In genomic region chr1:111755321-111756123, GRCh38 we compare ENCODE assay signal across 8 cellular contexts. TPM values are rescaled to one million over a fixed set of nuclear protein-coding genes. Genes with fewer than 3 reads are reported as not detected.
DNase-seq lines count a peak whose midpoint lies in the region; ATAC-seq, FAIRE-seq and TF ChIP-seq lines count a peak whose summit lies in the region.

TSS of gene DDX20 (plus strand) at chr1:111755901. CDS start at chr1:111755925, 24 bp downstream.

- H3K18ac ChIP-seq in H1 (ENCODE audit: extremely low read depth, low read length), result peak within 1 kb of the TSS; percentile 97

- peak; percentile 65 to 66 for TF ChIP-seq RAD21 in H1 (IDR thresholded peaks at IDR 0.05 in 1 of 2, conservative IDR thresholded peaks at IDR 0.05 in 1 of 2; ENCODE audit: low read depth in 2 of 2, low read length in 2 of 2)

- peaks cover 2% of the 10 kb centered on the region; the same call in 1 of the 2 replicates for H3K79me1 ChIP-seq in H1 (ENCODE audit: low read depth, low read length)

- 0 out of 2 replicates have a peak, but pooled peaks cover 2% of the 10 kb centered on the region for H3K23me2 ChIP-seq in H1 (ENCODE audit: low read depth, low read length)

- peaks cover 1 to 26% (median 4%) of the 10 kb centered on the region in 4 experiments; a peak in 6 of 8 replicates for H3K36me3 ChIP-seq in H1 (ENCODE audit: control insufficient read depth in 2 of 4, insufficient read depth in 4 of 4, low read length in 3 of 4)

- POLR2A ChIA-PET in H1 (lab: Charles Lee; ENCODE audit: partially characterized antibody), result interaction anchor here (0.7 to 4.3 kb wide), 14 partner anchors 9 to 51 kb away, joined by 3 to 47 read pairs (median 5); partner anchors contain the start of gene INKA2

- no peaks in the 10 kb centered on the region for H3K27me3 ChIP-seq in H1 (replicated peaks in 1 of 4; ENCODE audit: control insufficient read depth in 3 of 4, extremely low read depth in 1 of 4, insufficient read depth in 3 of 4, low read length in 3 of 4)

- H4K5ac ChIP-seq in H1 (ENCODE audit: insufficient read length, low read depth, low read length), result peak within 1 kb of the TSS; percentile 97

- peak within 1 kb of the TSS; percentile 85 to 97 (median 96) for H3K9ac ChIP-seq in H1 (replicated peaks in 1 of 4; ENCODE audit: extremely low read depth in 1 of 4, low read depth in 3 of 4, low read length in 3 of 4)

- peak within 1 kb of the TSS; percentile 91 to 92 for H3K4me2 ChIP-seq in H1 (ENCODE audit: insufficient read depth in 1 of 2, low read depth in 2 of 2, low read length in 2 of 2)

- no peaks in the 10 kb centered on the region for H3K9me3 ChIP-seq in H1 (ENCODE audit: insufficient read depth in 2 of 2, low read depth in 1 of 2, low read length in 1 of 2)

- no peak within 1 kb of the TSS; the same call in 1 of the 2 replicates for H2BK15ac ChIP-seq in H1 (ENCODE audit: low read length)

- TF ChIP-seq POLR2A in H1 (IDR thresholded peaks at IDR 0.05; ENCODE audit: control extremely low read depth in 1 of 2, low read depth in 2 of 2, low read length in 2 of 2), result peak; percentile 78 to 91

- no peak within 1 kb of the TSS for H2BK12ac ChIP-seq in H1 (ENCODE audit: low read depth, low read length)

- H4K20me1 ChIP-seq in H1 (replicated peaks in 1 of 2; ENCODE audit: control insufficient read depth in 1 of 2, insufficient read depth in 2 of 2, low read length in 2 of 2), result no peaks in the 10 kb centered on the region

- H3K79me2 ChIP-seq in H1 (ENCODE audit: control insufficient read depth in 1 of 2, insufficient read depth in 2 of 2, low read length in 2 of 2), result peaks cover 3 to 32% of the 10 kb centered on the region in 2 experiments; a peak in 3 of 4 replicates

- H3K23ac ChIP-seq in H1 (ENCODE audit: insufficient read length), result peak within 1 kb of the TSS; percentile 19

- no peak for FAIRE-seq in HTR-8/SVneo (lab: Jason Lieb, UNC)
- FAIRE-seq in H1 (lab: Jason Lieb, UNC), result no peak

- CTCF ChIA-PET in H1 (lab: Charles Lee; ENCODE audit: partially characterized antibody), result interaction anchor here (0.7 to 40.4 kb wide), 10 partner anchors 8 to 274 kb away, joined by 3 to 1070 read pairs (median 3); partner anchors contain the start of gene INKA2

- H2BK5ac ChIP-seq in H1 (ENCODE audit: low read depth, low read length), result peak within 1 kb of the TSS; percentile 57

- DNase-seq in Caki2 (ENCODE audit: low read depth) (peak; percentile 95), HTR-8/SVneo (ENCODE audit: insufficient read length, low spot score) (peak; percentile 70), NOMO-1 treated with DMSO at 0.1 percent for 48 hours (lab: John Stamatoyannopoulos, UW; ENCODE audit: unreplicated experiment) (peak; percentile 97), H1 (ENCODE audit: low read depth in 1 of 2, low spot score in 2 of 2) (peak in 1 of 2 experiments; percentile 92), mesenteric fat pad (ENCODE audit: low spot score) (peak; percentile 99)
- DNase-seq in activated CD8-positive, alpha-beta memory T cell treated with anti-CD3 and anti-CD28 coated beads for 48 hours (ENCODE audit: low read depth in 2 of 3, low spot score in 2 of 3), result peak; percentile 78 to 93 (median 82)
- peak; percentile 84 for DNase-seq in stimulated activated CD8-positive, alpha-beta memory T cell treated with anti-CD3 and anti-CD28 coated beads, Interleukin-15, amount 100 ng/mL, for 24 hours (ENCODE audit: low read depth)

- peak within 1 kb of the TSS; percentile 89 to 93 (median 91) for H3K4me3 ChIP-seq in H1 (ENCODE audit: extremely low read depth in 1 of 4, insufficient read depth in 2 of 4, low read depth in 3 of 4, low read length in 4 of 4)

- H3K4me1 ChIP-seq in H1 (replicated peaks in 1 of 4; ENCODE audit: control insufficient read depth in 3 of 4, insufficient read depth in 4 of 4, low read length in 3 of 4), result peaks cover 0 to 3% (median 0%) of the 10 kb centered on the region in 4 experiments; a peak in 1 of 7 replicates

- H2AFZ ChIP-seq in H1 (ENCODE audit: low read length), result peak within 1 kb of the TSS; percentile 85

- no peak within 1 kb of the TSS for H2BK120ac ChIP-seq in H1 (replicated peaks; ENCODE audit: low read depth, low read length)

- H2AK5ac ChIP-seq in H1 (ENCODE audit: low read depth, low read length), result 0 out of 2 replicates have a peak within 1 kb of the TSS, but pooled peaks have one; percentile 19

- H2BK20ac ChIP-seq in H1 (ENCODE audit: low read length), result no peak within 1 kb of the TSS

- H3K14ac ChIP-seq in H1 (ENCODE audit: insufficient read length), result no peak within 1 kb of the TSS

- H3K4ac ChIP-seq in H1 (replicated peaks; ENCODE audit: insufficient read length, low read depth, low read length), result peak within 1 kb of the TSS; percentile 97

- ATAC-seq in GM21367 (IDR thresholded peaks at IDR 0.05; ENCODE audit: unreplicated experiment), result peak; percentile 87

- in situ Hi-C loops in Caki2 (cut with HindIII; ENCODE audit: low pct_unique_long_range_greater_than_20kb, low sequenced_read_pairs), result no loop called here

- H3K56ac ChIP-seq in H1 (replicated peaks; ENCODE audit: insufficient read length, low read depth, low read length), result peak within 1 kb of the TSS; percentile 73

- WGBS in H1 (ENCODE audit: extremely low coverage in 1 of 2, insufficient coverage in 1 of 2, insufficient read length in 1 of 2, insufficient replicate concordance in 2 of 2, low coverage in 1 of 2, low lambda C conversion rate in 2 of 2, missing lambda C conversion rate in 1 of 2), 2 experiments, result 1% methylated on average over 60 of the region's 67 CpGs; no CpG with 5 or more reads in 1 of the 2 experiments

- peak within 1 kb of the TSS; percentile 93; the same call in 1 of the 2 replicates for H4K8ac ChIP-seq in H1 (ENCODE audit: extremely low read depth, insufficient read depth, low read length)

- peak within 1 kb of the TSS; percentile 86 for H3K27ac ChIP-seq in H1 (ENCODE audit: low read depth, low read length)

- peak within 1 kb of the TSS; percentile 98 for H4K91ac ChIP-seq in H1 (replicated peaks; ENCODE audit: insufficient read length, low read length)

- TF ChIP-seq EP300 in H1 (IDR thresholded peaks at IDR 0.05; ENCODE audit: borderline replicate concordance in 1 of 2, low read depth in 2 of 2, low read length in 2 of 2), result no peak

- peak; percentile 67 to 84 (median 83) for TF ChIP-seq CTCF in H1 (IDR thresholded peaks at IDR 0.05; ENCODE audit: control extremely low read depth in 1 of 3, insufficient read depth in 1 of 3, low read depth in 1 of 3, low read length in 3 of 3)

TF ChIP-seq in H1, 55 proteins besides CTCF, POLR2A, EP300 and RAD21 (continues in another document):
- no peak for TF ChIP-seq MAFK (IDR thresholded peaks at IDR 0.05; ENCODE audit: low read depth, low read length)
- peak; percentile 58 for TF ChIP-seq RBBP5 (IDR thresholded peaks at IDR 0.05; ENCODE audit: borderline replicate concordance, low read depth, low read length)
- peak; percentile 71 for TF ChIP-seq CEBPB (IDR thresholded peaks at IDR 0.05; ENCODE audit: low read depth, low read length)
- TF ChIP-seq BCL11A (IDR thresholded peaks at IDR 0.05; ENCODE audit: low read depth in 2 of 2, low read length in 2 of 2), result no peak
- TF ChIP-seq KDM5A (IDR thresholded peaks at IDR 0.05; ENCODE audit: low read length), result peak; percentile 71
- TF ChIP-seq JUND (IDR thresholded peaks at IDR 0.05; ENCODE audit: low read length), result no peak; the same call in none of the 2 replicates
- no peak for TF ChIP-seq SIX5 (IDR thresholded peaks at IDR 0.05; ENCODE audit: low read depth, low read length)
- TF ChIP-seq TCF12 (IDR thresholded peaks at IDR 0.05; ENCODE audit: low read depth, low read length), result 0 out of 2 replicates have a peak, but pooled peaks have one; percentile 36
- no peak for TF ChIP-seq POU5F1 (IDR thresholded peaks at IDR 0.05; ENCODE audit: low read depth, low read length)
- peak; percentile 85 for TF ChIP-seq CREB1 (IDR thresholded peaks at IDR 0.05)
- TF ChIP-seq ATF3 (IDR thresholded peaks at IDR 0.05; ENCODE audit: insufficient read depth, low read depth, low read length), result peak; percentile 64; the same call in 1 of the 2 replicates
- no peak for TF ChIP-seq GABPA (IDR thresholded peaks at IDR 0.05; ENCODE audit: borderline replicate concordance, insufficient read depth, low read length)
- TF ChIP-seq ZNF274 (IDR thresholded peaks at IDR 0.05; ENCODE audit: borderline replicate concordance, extremely low read depth, low read length), result no peak
- no peak for TF ChIP-seq SIRT6 (IDR thresholded peaks at IDR 0.05; ENCODE audit: low read length)
- TF ChIP-seq EGR1 (IDR thresholded peaks at IDR 0.05; ENCODE audit: borderline replicate concordance, low read depth, low read length), result 0 out of 2 replicates have a peak, but pooled peaks have one; percentile 20
- no peak for TF ChIP-seq CBX5 (IDR thresholded peaks at IDR 0.05; ENCODE audit: low read depth, low read length)
- TF ChIP-seq SAP30 (IDR thresholded peaks at IDR 0.05; ENCODE audit: insufficient read depth, insufficient replicate concordance, low read length), result no peak
- TF ChIP-seq RFX5 (IDR thresholded peaks at IDR 0.05; ENCODE audit: borderline replicate concordance, low read depth, low read length), result no peak
- TF ChIP-seq TAF1 (IDR thresholded peaks at IDR 0.05; ENCODE audit: low read depth, low read length), result peak; percentile 95

RNA-seq across cellular contexts. Expression of gene DDX20, which starts in this region (rescaled TPM):
- 10.9 and 12.8 TPM in 2 replicates for total RNA-seq in Caki2 (2014; rRNA removed; shearing (Covaris generic); ENCODE audit: low replicate concordance)
- 24.7 and 25.4 TPM in 2 replicates for total RNA-seq in H1 (2021; fragmentation: NEBNext Ultra II Directional; extraction: Animal tissue kit (Norgen Biotek cat#: 25700))
- 5.4 and 7.5 TPM in 2 replicates for polyA plus RNA-seq in H1 (2011; rRNA removed)
- 9.9 TPM for polyA plus RNA-seq in H1 (2011; cell fraction: cytosol; rRNA removed)
- 5.2 TPM for polyA plus RNA-seq in H1 (2011; cell fraction: nucleus; rRNA removed)
- polyA plus RNA-seq in H1 (2012, experiment 1 of 2), result 11.0 to 15.2 TPM (median 12.3 TPM) in 4 replicates
- 2.0 TPM for polyA plus RNA-seq in H1 (2012, experiment 2 of 2)
- polyA plus RNA-seq in H1 (2013, experiment 1 of 2), result 14.9 TPM
- polyA plus RNA-seq in H1 (2013, experiment 2 of 2), result 14.6 TPM
- 12.3 and 17.1 TPM in 2 replicates for polyA minus RNA-seq in H1 (2011; rRNA and poly(A)+ RNA removed)
- 13.5 TPM for polyA minus RNA-seq in H1 (2011; cell fraction: cytosol; rRNA and poly(A)+ RNA removed)
- polyA minus RNA-seq in H1 (2011; cell fraction: nucleus; rRNA and poly(A)+ RNA removed), result 16.8 TPM
- 9.7 TPM for total RNA-seq in mesenteric fat pad
